Comparison of ENCODE assay signal across 17 cellular contexts in genomic region chr2:215500466-215500865, GRCh38.
"Had no signal": no experiment of that assay in that cellular context is flagged by ENCODE, and none has a peak within 500 bp of the region (broad histone marks: within the 10 kb centered on the region; RNA-seq: fewer than 3 reads in every experiment).

No MANE protein-coding gene starts in this region.

- H3K27me3 ChIP-seq: heart right ventricle, right atrium auricular region, testis, transverse colon had no signal

- H3K9me3 ChIP-seq: heart right ventricle, right atrium auricular region, testis, transverse colon had no signal

- H3K4me1 Mint-ChIP-seq: nephron progenitor cell; stimulated activated effector memory CD8-positive, alpha-beta T cell treated with anti-CD3 and anti-CD28 coated beads, Interleukin-12 subunit alpha, Interleukin-12 subunit beta, amount 100 ng/mL, for 72 hours; stimulated activated naive CD8-positive, alpha-beta T cell treated with anti-CD3 and anti-CD28 coated beads, Interleukin-15, amount 100 ng/mL, for 72 hours had no signal

- DNase-seq: endodermal cell; heart right ventricle; hypothalamus; kidney glomerular epithelial cell; mammary epithelial cell; naive thymus-derived CD4-positive, alpha-beta T cell; nephron progenitor cell; posterior cingulate gyrus; stimulated activated CD4-positive, alpha-beta T cell treated with anti-CD3 and anti-CD28 coated beads, Interleukin-4, amount 100 ng/mL, for 1 hour; stimulated activated CD8-positive, alpha-beta memory T cell treated with anti-CD3 and anti-CD28 coated beads, Interleukin-4, amount 100 ng/mL, for 48 hours; stimulated activated naive CD8-positive, alpha-beta T cell treated with anti-CD3 and anti-CD28 coated beads, Interleukin-15, amount 100 ng/mL, for 72 hours; testis; transverse colon had no signal

- H3K27ac Mint-ChIP-seq: dendritic cell treated with granulocyte-macrophage colony-stimulating factor and Interleukin-4, amounts not matched to agents 40 ng/mL and 50 ng/mL, for 4 days; endodermal cell; naive thymus-derived CD4-positive, alpha-beta T cell; nephron progenitor cell; stimulated activated effector memory CD8-positive, alpha-beta T cell treated with anti-CD3 and anti-CD28 coated beads, Interleukin-12 subunit alpha, Interleukin-12 subunit beta, amount 100 ng/mL, for 72 hours; stimulated activated naive CD8-positive, alpha-beta T cell treated with anti-CD3 and anti-CD28 coated beads, Interleukin-15, amount 100 ng/mL, for 72 hours had no signal

- H3K4me3 Mint-ChIP-seq: dendritic cell treated with granulocyte-macrophage colony-stimulating factor and Interleukin-4, amounts not matched to agents 40 ng/mL and 50 ng/mL, for 4 days; endodermal cell; naive thymus-derived CD4-positive, alpha-beta T cell; nephron progenitor cell; stimulated activated effector memory CD8-positive, alpha-beta T cell treated with anti-CD3 and anti-CD28 coated beads, Interleukin-12 subunit alpha, Interleukin-12 subunit beta, amount 100 ng/mL, for 72 hours; stimulated activated naive CD8-positive, alpha-beta T cell treated with anti-CD3 and anti-CD28 coated beads, Interleukin-15, amount 100 ng/mL, for 72 hours had no signal

- H3K36me3 ChIP-seq: heart right ventricle, right atrium auricular region, transverse colon had no signal

- H3K27ac ChIP-seq: heart right ventricle, right atrium auricular region, testis, transverse colon had no signal

- ATAC-seq: esophagus mucosa; heart right ventricle; naive thymus-derived CD4-positive, alpha-beta T cell; stimulated activated effector memory CD8-positive, alpha-beta T cell treated with anti-CD3 and anti-CD28 coated beads, Interleukin-12 subunit alpha, Interleukin-12 subunit beta, amount 100 ng/mL, for 72 hours; stimulated activated naive CD8-positive, alpha-beta T cell treated with anti-CD3 and anti-CD28 coated beads, Interleukin-15, amount 100 ng/mL, for 72 hours had no signal

- H3K4me1 ChIP-seq: right atrium auricular region, testis had no signal

- H3K4me3 ChIP-seq: heart right ventricle, right atrium auricular region, testis, transverse colon had no signal

- H3K36me3 Mint-ChIP-seq: stimulated activated effector memory CD8-positive, alpha-beta T cell treated with anti-CD3 and anti-CD28 coated beads, Interleukin-12 subunit alpha, Interleukin-12 subunit beta, amount 100 ng/mL, for 72 hours had no signal

- H3K9me3 Mint-ChIP-seq: stimulated activated effector memory CD8-positive, alpha-beta T cell treated with anti-CD3 and anti-CD28 coated beads, Interleukin-12 subunit alpha, Interleukin-12 subunit beta, amount 100 ng/mL, for 72 hours had no signal
